In the genomic region with DNA sequence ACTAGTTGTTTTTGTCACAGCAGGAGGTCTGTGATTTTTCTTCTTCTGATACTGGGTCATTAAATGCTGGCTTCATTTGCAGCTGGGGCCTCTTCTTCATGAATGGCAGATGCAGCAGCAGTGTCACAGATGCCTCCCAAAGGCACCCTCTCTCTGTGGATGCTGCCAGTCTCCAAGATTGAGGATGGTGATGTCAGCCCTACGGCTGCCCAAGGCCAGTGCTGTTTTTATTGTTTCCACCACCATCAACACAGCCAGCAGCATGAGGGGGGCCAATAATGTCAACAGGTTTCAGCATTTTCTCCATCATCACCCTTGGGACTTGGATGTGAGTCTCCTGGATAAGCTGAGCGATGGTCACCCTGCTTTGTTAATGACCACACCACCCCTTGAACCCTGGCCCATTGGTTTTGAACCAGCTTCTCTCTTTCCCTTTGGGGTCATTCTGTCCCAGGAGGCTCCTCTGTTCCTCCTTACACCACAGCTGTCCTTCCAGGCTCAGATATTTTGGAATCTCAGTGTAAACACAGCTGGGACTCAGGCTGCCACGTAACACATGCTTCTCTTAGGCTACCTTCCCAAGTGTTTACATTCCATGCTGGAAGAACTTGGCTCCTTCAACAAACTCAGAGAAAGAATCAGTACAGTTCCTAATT, we compare ENCODE assay signal across 1 cellular context.
A peak's percentile ranks its signal among the peaks of the same experiment; 100 is the strongest.
TF ChIP-seq lines count a peak whose summit lies in the region.

No MANE protein-coding gene starts in this region.

TF ChIP-seq in IMR-90, 13 proteins besides CTCF, POLR2A, EP300 and RAD21 (continued from another document):
- TF ChIP-seq, protein P1, sequence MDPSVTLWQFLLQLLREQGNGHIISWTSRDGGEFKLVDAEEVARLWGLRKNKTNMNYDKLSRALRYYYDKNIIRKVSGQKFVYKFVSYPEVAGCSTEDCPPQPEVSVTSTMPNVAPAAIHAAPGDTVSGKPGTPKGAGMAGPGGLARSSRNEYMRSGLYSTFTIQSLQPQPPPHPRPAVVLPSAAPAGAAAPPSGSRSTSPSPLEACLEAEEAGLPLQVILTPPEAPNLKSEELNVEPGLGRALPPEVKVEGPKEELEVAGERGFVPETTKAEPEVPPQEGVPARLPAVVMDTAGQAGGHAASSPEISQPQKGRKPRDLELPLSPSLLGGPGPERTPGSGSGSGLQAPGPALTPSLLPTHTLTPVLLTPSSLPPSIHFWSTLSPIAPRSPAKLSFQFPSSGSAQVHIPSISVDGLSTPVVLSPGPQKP (IDR thresholded peaks at IDR 0.05; ENCODE audit: borderline replicate concordance, low read depth, low read length), result no peak
- peak; percentile 34 for TF ChIP-seq RCOR1 (IDR thresholded peaks at IDR 0.05; ENCODE audit: insufficient replicate concordance, low read length)
- no peak for TF ChIP-seq USF2 (IDR thresholded peaks at IDR 0.05; ENCODE audit: low read depth, low read length)
- TF ChIP-seq FOS (IDR thresholded peaks at IDR 0.05; ENCODE audit: low read depth, low read length), result no peak
